8 cellular contexts compared by ENCODE assay signal in genomic region chr4:140153419-140153743, GRCh38. TPM values are rescaled to one million over a fixed set of nuclear protein-coding genes. Genes with fewer than 3 reads are reported as not detected.
DNase-seq lines count a peak whose midpoint lies in the region; ATAC-seq and TF ChIP-seq lines count a peak whose summit lies in the region.

No MANE protein-coding gene starts in this region.

- peaks cover 18% of the 10 kb centered on the region for H3K27me3 Mint-ChIP-seq in activated CD8-positive, alpha-beta T cell treated with anti-CD3 and anti-CD28 coated beads for 36 hours

- TF ChIP-seq CTCF in HFF-Myc (IDR thresholded peaks at IDR 0.05; ENCODE audit: low read depth, low read length, missing control alignments) = no peak
- no peak for TF ChIP-seq CTCF in activated CD8-positive, alpha-beta T cell treated with anti-CD3 and anti-CD28 coated beads for 36 hours (IDR thresholded peaks at IDR 0.05)

- DNase-seq in HFF-Myc (ENCODE audit: extremely low read depth, low read depth) (no peak), DMS153 treated with DMSO at 0.1 percent for 48 hours (lab: John Stamatoyannopoulos, UW; ENCODE audit: unreplicated experiment) (no peak), HuH-7 (ENCODE audit: low spot score) (no peak), mucosa of gallbladder (ENCODE audit: low spot score) (no peak), COR-L47 (lab: John Stamatoyannopoulos, UW) (no peak)
- no peak for DNase-seq in activated CD8-positive, alpha-beta T cell treated with anti-CD3 and anti-CD28 coated beads for 36 hours
- no peak for DNase-seq in stimulated activated effector memory CD8-positive, alpha-beta T cell treated with anti-CD3 and anti-CD28 coated beads, Interleukin-12 subunit alpha, Interleukin-12 subunit beta, amount 100 ng/mL, for 72 hours (ENCODE audit: low spot score in 2 of 2)

- POLR2A ChIA-PET in activated CD8-positive, alpha-beta T cell treated with anti-CD3 and anti-CD28 coated beads for 36 hours (lab: Charles Lee) = interaction anchor here (0.9 to 4.2 kb wide), 13 partner anchors 10 to 106 kb away, joined by 3 to 19 read pairs (median 5); no protein-coding TSS in a partner anchor

- no peaks in the 10 kb centered on the region for H3K36me3 Mint-ChIP-seq in activated CD8-positive, alpha-beta T cell treated with anti-CD3 and anti-CD28 coated beads for 36 hours (ENCODE audit: low read depth)
- peaks cover 7% of the 10 kb centered on the region for H3K36me3 Mint-ChIP-seq in stimulated activated effector memory CD8-positive, alpha-beta T cell treated with anti-CD3 and anti-CD28 coated beads, Interleukin-12 subunit alpha, Interleukin-12 subunit beta, amount 100 ng/mL, for 72 hours

- H3K4me3 Mint-ChIP-seq in activated CD8-positive, alpha-beta T cell treated with anti-CD3 and anti-CD28 coated beads for 36 hours = peak overlapping the region; percentile 84
- peak overlapping the region; percentile 84 for H3K4me3 Mint-ChIP-seq in stimulated activated effector memory CD8-positive, alpha-beta T cell treated with anti-CD3 and anti-CD28 coated beads, Interleukin-12 subunit alpha, Interleukin-12 subunit beta, amount 100 ng/mL, for 72 hours

- peak overlapping the region; percentile 88 for H3K4me3 ChIP-seq in HFF-Myc (replicated peaks; ENCODE audit: low read depth, low read length)
- peak overlapping the region; percentile 78 for H3K4me3 ChIP-seq in iPS-11a (ENCODE audit: low read depth, low read length)

- no peak for ATAC-seq in activated CD8-positive, alpha-beta T cell treated with anti-CD3 and anti-CD28 coated beads for 36 hours
- ATAC-seq in stimulated activated effector memory CD8-positive, alpha-beta T cell treated with anti-CD3 and anti-CD28 coated beads, Interleukin-12 subunit alpha, Interleukin-12 subunit beta, amount 100 ng/mL, for 72 hours = no peak

- no peaks in the 10 kb centered on the region for H3K9me3 Mint-ChIP-seq in activated CD8-positive, alpha-beta T cell treated with anti-CD3 and anti-CD28 coated beads for 36 hours
- no peaks in the 10 kb centered on the region for H3K9me3 Mint-ChIP-seq in stimulated activated effector memory CD8-positive, alpha-beta T cell treated with anti-CD3 and anti-CD28 coated beads, Interleukin-12 subunit alpha, Interleukin-12 subunit beta, amount 100 ng/mL, for 72 hours

- intact Hi-C loops in activated CD8-positive, alpha-beta T cell treated with anti-CD3 and anti-CD28 coated beads for 36 hours (cut with micrococcal nuclease) = loop anchor here (5.0 to 10.0 kb wide), 4 partner anchors 36 to 419 kb away; no protein-coding TSS in a partner anchor

- CTCF ChIA-PET in activated CD8-positive, alpha-beta T cell treated with anti-CD3 and anti-CD28 coated beads for 36 hours (lab: Charles Lee) = interaction anchor here (0.7 to 3.1 kb wide), 13 partner anchors 9 to 140 kb away, joined by 3 to 11 read pairs (median 4); no protein-coding TSS in a partner anchor

- H3K27ac Mint-ChIP-seq in activated CD8-positive, alpha-beta T cell treated with anti-CD3 and anti-CD28 coated beads for 36 hours = peak overlapping the region; percentile 64
- H3K27ac Mint-ChIP-seq in stimulated activated effector memory CD8-positive, alpha-beta T cell treated with anti-CD3 and anti-CD28 coated beads, Interleukin-12 subunit alpha, Interleukin-12 subunit beta, amount 100 ng/mL, for 72 hours = peak overlapping the region; percentile 6

- H3K4me1 Mint-ChIP-seq in activated CD8-positive, alpha-beta T cell treated with anti-CD3 and anti-CD28 coated beads for 36 hours (ENCODE audit: low read depth) = peaks cover 42% of the 10 kb centered on the region
- peaks cover 42% of the 10 kb centered on the region for H3K4me1 Mint-ChIP-seq in stimulated activated effector memory CD8-positive, alpha-beta T cell treated with anti-CD3 and anti-CD28 coated beads, Interleukin-12 subunit alpha, Interleukin-12 subunit beta, amount 100 ng/mL, for 72 hours

RNA-seq across cellular contexts. Expression of gene MAML3, which starts 0.6 kb away (rescaled TPM):
- total RNA-seq in activated CD8-positive, alpha-beta T cell treated with anti-CD3 and anti-CD28 coated beads for 36 hours = 1 to 10 TPM; 2.0 to 2.4 TPM
- total RNA-seq in mucosa of gallbladder = 13.9 TPM
